In genomic region chr12:67758119-67758873, GRCh38 we compare ENCODE assay signal across 1 cellular context.
TF ChIP-seq lines count a peak whose summit lies in the region.

No MANE protein-coding gene starts in this region.

TF ChIP-seq in WTC11, 78 proteins besides CTCF, POLR2A, EP300 and RAD21 (continued from another document):
- no peak for TF ChIP-seq ATF6 (CRISPR knock-in tag; IDR thresholded peaks at IDR 0.05)
- TF ChIP-seq MYBL2 (CRISPR knock-in tag; IDR thresholded peaks at IDR 0.05), result no peak
- no peak for TF ChIP-seq ETV6 (CRISPR knock-in tag; IDR thresholded peaks at IDR 0.05)
- no peak for TF ChIP-seq SOX15 (CRISPR knock-in tag; IDR thresholded peaks at IDR 0.05)
- no peak for TF ChIP-seq ATF1 (CRISPR knock-in tag; IDR thresholded peaks at IDR 0.05)
- no peak for TF ChIP-seq TCF7 (CRISPR knock-in tag; IDR thresholded peaks at IDR 0.05; ENCODE audit: low read depth)
- TF ChIP-seq NFATC4 (CRISPR knock-in tag; IDR thresholded peaks at IDR 0.05), result no peak
- TF ChIP-seq ZNF512 (CRISPR knock-in tag; IDR thresholded peaks at IDR 0.05; ENCODE audit: borderline replicate concordance), result no peak
- TF ChIP-seq, protein P1, sequence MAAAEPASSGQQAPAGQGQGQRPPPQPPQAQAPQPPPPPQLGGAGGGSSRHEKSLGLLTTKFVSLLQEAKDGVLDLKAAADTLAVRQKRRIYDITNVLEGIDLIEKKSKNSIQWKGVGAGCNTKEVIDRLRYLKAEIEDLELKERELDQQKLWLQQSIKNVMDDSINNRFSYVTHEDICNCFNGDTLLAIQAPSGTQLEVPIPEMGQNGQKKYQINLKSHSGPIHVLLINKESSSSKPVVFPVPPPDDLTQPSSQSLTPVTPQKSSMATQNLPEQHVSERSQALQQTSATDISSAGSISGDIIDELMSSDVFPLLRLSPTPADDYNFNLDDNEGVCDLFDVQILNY (CRISPR knock-in tag; IDR thresholded peaks at IDR 0.05), result no peak
- TF ChIP-seq ZNF121 (CRISPR knock-in tag; IDR thresholded peaks at IDR 0.05), result no peak
- no peak for TF ChIP-seq ZBTB21 (CRISPR knock-in tag; IDR thresholded peaks at IDR 0.05; ENCODE audit: borderline replicate concordance)
